10 cellular contexts compared by ENCODE assay signal in the genomic region with DNA sequence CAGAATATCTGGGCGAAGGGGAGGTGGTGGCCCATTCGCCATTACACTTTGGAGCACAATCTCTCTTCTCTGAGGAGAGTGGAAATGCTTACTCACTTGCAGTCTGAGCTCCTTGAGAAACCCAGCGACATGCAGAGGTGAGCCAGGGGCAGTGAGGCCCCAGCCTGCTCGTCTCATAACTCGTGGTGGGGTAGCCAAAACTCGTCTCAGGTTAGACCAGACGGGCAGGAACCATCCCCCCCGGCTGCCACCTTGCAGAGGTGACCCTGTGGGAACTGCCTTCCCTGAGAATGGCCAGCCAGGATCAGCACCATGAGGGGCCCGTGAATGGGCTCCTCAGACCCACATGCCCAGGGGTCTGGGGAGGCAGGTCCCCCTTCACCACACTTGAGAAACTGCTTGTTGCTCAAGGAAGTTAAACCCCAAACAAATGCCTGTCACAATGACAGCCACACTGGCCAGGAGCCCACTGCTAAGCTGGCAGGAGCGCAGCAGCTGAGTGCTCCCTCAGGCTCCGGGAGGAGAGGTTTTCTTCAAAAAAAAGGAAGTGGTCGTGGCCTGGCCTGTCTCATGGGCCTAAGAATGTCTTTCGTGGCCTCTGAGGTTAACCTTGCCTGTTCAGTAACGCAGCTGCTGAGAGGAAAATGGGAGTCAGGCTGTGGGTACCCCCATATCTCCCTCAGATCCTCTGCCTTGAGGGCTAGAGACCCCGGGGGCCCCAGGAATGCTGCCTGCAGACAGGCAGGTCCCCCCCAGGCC. TPM values are rescaled to one million over a fixed set of nuclear protein-coding genes. Genes with fewer than 3 reads are reported as not detected.
DNase-seq lines count a peak whose midpoint lies in the region; ATAC-seq and TF ChIP-seq lines count a peak whose summit lies in the region.
"Had no signal": no experiment of that assay in that cellular context is flagged by ENCODE, and none has a peak within 500 bp of the region (broad histone marks: within the 10 kb centered on the region; RNA-seq: fewer than 3 reads in every experiment).

No MANE protein-coding gene starts in this region.

- H3K27me3 Mint-ChIP-seq in naive thymus-derived CD4-positive, alpha-beta T cell, result peaks cover 0 to 14% (median 2%) of the 10 kb centered on the region in 5 donors

- no peak overlapping the region for H3K4me3 Mint-ChIP-seq in naive thymus-derived CD4-positive, alpha-beta T cell
- H3K4me3 Mint-ChIP-seq: nephron had no signal

- no peak overlapping the region for H3K4me3 ChIP-seq in choroid plexus epithelial cell (ENCODE audit: low read depth, low read length)
- no peak overlapping the region for H3K4me3 ChIP-seq in naive thymus-derived CD4-positive, alpha-beta T cell (ENCODE audit: low read length)

- peaks cover 0 to 35% (median 0%) of the 10 kb centered on the region in 3 experiments for H3K36me3 ChIP-seq in naive thymus-derived CD4-positive, alpha-beta T cell (ENCODE audit: control insufficient read depth in 2 of 3, insufficient read depth in 3 of 3, low read length in 3 of 3)

- POLR2A ChIA-PET in naive thymus-derived CD4-positive, alpha-beta T cell (lab: Charles Lee), result no interaction called here

- H3K4me1 ChIP-seq in naive thymus-derived CD4-positive, alpha-beta T cell (ENCODE audit: control insufficient read depth in 2 of 2, insufficient read depth in 2 of 2, low read length in 2 of 2), result no peaks in the 10 kb centered on the region

- intact Hi-C loops in naive thymus-derived CD4-positive, alpha-beta T cell (cut with micrococcal nuclease), result no loop called here

- H3K27ac ChIP-seq in naive thymus-derived CD4-positive, alpha-beta T cell (ENCODE audit: low read depth, low read length), result no peak overlapping the region

- peak overlapping the region in 1 of 9 donors; percentile 85 for H3K27ac Mint-ChIP-seq in naive thymus-derived CD4-positive, alpha-beta T cell
- H3K27ac Mint-ChIP-seq: nephron had no signal

- peaks cover 0 to 19% (median 4%) of the 10 kb centered on the region in 5 donors for H3K36me3 Mint-ChIP-seq in naive thymus-derived CD4-positive, alpha-beta T cell

- peak; percentile 81 for DNase-seq in LHCN-M2 (ENCODE audit: low read depth)
- peak; percentile 86 for DNase-seq in choroid plexus epithelial cell (ENCODE audit: low read depth)
- DNase-seq in naive thymus-derived CD4-positive, alpha-beta T cell, result no peak
- DNase-seq in activated naive CD4-positive, alpha-beta T cell (lab: John Stamatoyannopoulos, UW), result no peak
- no peak for DNase-seq in T1000 (lab: John Stamatoyannopoulos, UW)
- no peak for DNase-seq in NCI-H446 treated with DMSO at 0.1 percent for 48 hours (lab: John Stamatoyannopoulos, UW)

- CTCF ChIA-PET in naive thymus-derived CD4-positive, alpha-beta T cell (lab: Charles Lee), result no interaction called here

- H3K9me3 ChIP-seq in naive thymus-derived CD4-positive, alpha-beta T cell (ENCODE audit: control insufficient read depth in 2 of 3, low read length in 3 of 3), result no peaks in the 10 kb centered on the region

- H3K9me3 Mint-ChIP-seq in naive thymus-derived CD4-positive, alpha-beta T cell, result no peaks in the 10 kb centered on the region
- H3K9me3 Mint-ChIP-seq: nephron had no signal

- TF ChIP-seq CTCF in choroid plexus epithelial cell (conservative IDR thresholded peaks at IDR 0.05; ENCODE audit: low read depth, low read length), result no peak

- no peaks in the 10 kb centered on the region for H3K27me3 ChIP-seq in naive thymus-derived CD4-positive, alpha-beta T cell (ENCODE audit: control insufficient read depth in 2 of 2, insufficient read depth in 2 of 2, low read length in 2 of 2)

- peaks cover 0 to 20% (median 7%) of the 10 kb centered on the region in 7 donors for H3K4me1 Mint-ChIP-seq in naive thymus-derived CD4-positive, alpha-beta T cell
- H3K4me1 Mint-ChIP-seq: nephron had no signal

- peak; percentile 54 for ATAC-seq in GM19025 (IDR thresholded peaks at IDR 0.05; ENCODE audit: low read depth, unreplicated experiment)
- ATAC-seq in naive thymus-derived CD4-positive, alpha-beta T cell, result peak; percentile 67
- ATAC-seq in HG02642 (IDR thresholded peaks at IDR 0.05; ENCODE audit: poor library complexity, unreplicated experiment), result no peak
- ATAC-seq: Panc1 had no signal

RNA-seq across cellular contexts. Expression of gene ALDH2, which starts 9.2 kb away (rescaled TPM):
- 4.5 and 5.8 TPM in 2 replicates for total RNA-seq in LHCN-M2 (2014; rRNA removed)
- polyA plus RNA-seq in LHCN-M2 (2012), result 6.5 TPM
- total RNA-seq in naive thymus-derived CD4-positive, alpha-beta T cell, result 10 to 100 TPM in 1 of 5 experiments, 1 to 10 TPM in 3, under 1 TPM in 1; 0.46 to 69.3 (median 3.4) TPM
- polyA plus RNA-seq in naive thymus-derived CD4-positive, alpha-beta T cell, result under 1 TPM; 0.89 to 0.99 TPM

Comparison
In these comparisons a context has a peak if more than half of its experiments do, and no peak if none do; other contexts are left out.
1. DNase-seq: peak in LHCN-M2 (single experiment) and choroid plexus epithelial cell (single experiment); none in naive thymus-derived CD4-positive, alpha-beta T cell (0 of 9), activated naive CD4-positive, alpha-beta T cell (0 of 4), T1000 (single experiment) and NCI-H446 treated with DMSO at 0.1 percent for 48 hours (single experiment).